ENCODE assay signal across 14 cellular contexts in genomic region chr10:80484677-80485409, GRCh38. TPM values are rescaled to one million over a fixed set of nuclear protein-coding genes. Genes with fewer than 3 reads are reported as not detected.
DNase-seq lines count a peak whose midpoint lies in the region; ATAC-seq, FAIRE-seq and TF ChIP-seq lines count a peak whose summit lies in the region.
"Had no signal": no experiment of that assay in that cellular context is flagged by ENCODE, and none has a peak within 500 bp of the region (broad histone marks: within the 10 kb centered on the region; RNA-seq: fewer than 3 reads in every experiment).

No MANE protein-coding gene starts in this region.

- no peaks in the 10 kb centered on the region for H3K27me3 Mint-ChIP-seq in activated naive CD8-positive, alpha-beta T cell treated with anti-CD3 and anti-CD28 coated beads for 36 hours
- H3K27me3 Mint-ChIP-seq in natural killer cell (ENCODE audit: low read depth in 2 of 2): no peaks in the 10 kb centered on the region

- H4K20me1 ChIP-seq in BLaER1: peaks cover 98% of the 10 kb centered on the region

- peak overlapping the region; percentile 5; the same call in 1 of the 2 replicates for H3K4me3 ChIP-seq in BLaER1
- H3K4me3 ChIP-seq: lung, SK-N-MC had no signal

- H3K27me3 ChIP-seq in BLaER1: no peaks in the 10 kb centered on the region

- peak overlapping the region; percentile 76 for H3K4me2 ChIP-seq in BLaER1

- peaks cover 1% of the 10 kb centered on the region for H3K9me3 Mint-ChIP-seq in activated naive CD8-positive, alpha-beta T cell treated with anti-CD3 and anti-CD28 coated beads for 36 hours
- no peaks in the 10 kb centered on the region for H3K9me3 Mint-ChIP-seq in natural killer cell

- H3K36me3 ChIP-seq in BLaER1: peaks cover 56% of the 10 kb centered on the region

- peaks cover 52% of the 10 kb centered on the region for H3K36me3 Mint-ChIP-seq in activated naive CD8-positive, alpha-beta T cell treated with anti-CD3 and anti-CD28 coated beads for 36 hours
- peaks cover 5% of the 10 kb centered on the region for H3K36me3 Mint-ChIP-seq in natural killer cell

- H3K9ac ChIP-seq in BLaER1: peak overlapping the region; percentile 55
- H3K9ac ChIP-seq: parathyroid adenoma had no signal

- H3K4me3 Mint-ChIP-seq in activated naive CD8-positive, alpha-beta T cell treated with anti-CD3 and anti-CD28 coated beads for 36 hours: peak overlapping the region; percentile 54
- peak overlapping the region; percentile 82 for H3K4me3 Mint-ChIP-seq in natural killer cell

- peak overlapping the region; percentile 51 for H3K27ac ChIP-seq in BLaER1
- H3K27ac ChIP-seq: parathyroid adenoma, SK-N-MC had no signal

- TF ChIP-seq CTCF in natural killer cell (IDR thresholded peaks at IDR 0.05): no peak

- no peak for ATAC-seq in natural killer cell
- ATAC-seq in GM19035 (IDR thresholded peaks at IDR 0.05; ENCODE audit: unreplicated experiment): no peak

- peaks cover 90% of the 10 kb centered on the region for H3K4me1 ChIP-seq in BLaER1

- peaks cover 82% of the 10 kb centered on the region for H3K4me1 Mint-ChIP-seq in activated naive CD8-positive, alpha-beta T cell treated with anti-CD3 and anti-CD28 coated beads for 36 hours
- H3K4me1 Mint-ChIP-seq in natural killer cell: peaks cover 83 to 88% of the 10 kb centered on the region in 2 donors

- intact Hi-C loops in natural killer cell (cut with micrococcal nuclease): no loop called here

- peak overlapping the region; percentile 96 for H3K27ac Mint-ChIP-seq in activated naive CD8-positive, alpha-beta T cell treated with anti-CD3 and anti-CD28 coated beads for 36 hours
- H3K27ac Mint-ChIP-seq in natural killer cell: peak overlapping the region; percentile 75 to 89

- DNase-seq in H54 (ENCODE audit: insufficient read length, low spot score) (no peak), natural killer cell (no peak), NCI-H2029 (lab: John Stamatoyannopoulos, UW) (no peak), cerebellum (ENCODE audit: low spot score) (no peak)
- DNase-seq in activated naive CD8-positive, alpha-beta T cell treated with anti-CD3 and anti-CD28 coated beads for 36 hours: no peak
- DNase-seq in NK-92 treated with Interleukin-12 subunit alpha and Interleukin-12 subunit beta, amount 100 ng/mL, for 24 hours (lab: John Stamatoyannopoulos, UW): no peak
- DNase-seq: effector CD4-positive, alpha-beta T cell; KBM-7; NCI-H187 treated with DMSO at 0.1 percent for 48 hours had no signal

- TF ChIP-seq POLR2A in H54 (IDR thresholded peaks at IDR 0.05; ENCODE audit: low read depth, low read length): no peak

- peak; percentile 30 for FAIRE-seq in H54 (lab: Jason Lieb, UNC)

- no peaks in the 10 kb centered on the region for H3K9me3 ChIP-seq in BLaER1

RNA-seq across cellular contexts. Expression of gene TSPAN14, which starts 30.7 kb away (rescaled TPM):
- total RNA-seq in activated naive CD8-positive, alpha-beta T cell treated with anti-CD3 and anti-CD28 coated beads for 36 hours: 10 to 100 TPM; 39.6 to 40.4 TPM
- 100 to 1,000 TPM; 126 to 180 (median 173) TPM for total RNA-seq in natural killer cell
- total RNA-seq in cerebellum: 20.5 TPM

RNA-seq across cellular contexts. Expression of gene SH2D4B, which starts 52.9 kb away (rescaled TPM):
- total RNA-seq in activated naive CD8-positive, alpha-beta T cell treated with anti-CD3 and anti-CD28 coated beads for 36 hours: under 1 TPM; 0.08 to 0.18 TPM
- total RNA-seq in natural killer cell (under 1 TPM; 0.19 to 0.30 (median 0.27) TPM), cerebellum (0.36 TPM)
